ENCODE assay signal across 1 cellular context in the genomic region with DNA sequence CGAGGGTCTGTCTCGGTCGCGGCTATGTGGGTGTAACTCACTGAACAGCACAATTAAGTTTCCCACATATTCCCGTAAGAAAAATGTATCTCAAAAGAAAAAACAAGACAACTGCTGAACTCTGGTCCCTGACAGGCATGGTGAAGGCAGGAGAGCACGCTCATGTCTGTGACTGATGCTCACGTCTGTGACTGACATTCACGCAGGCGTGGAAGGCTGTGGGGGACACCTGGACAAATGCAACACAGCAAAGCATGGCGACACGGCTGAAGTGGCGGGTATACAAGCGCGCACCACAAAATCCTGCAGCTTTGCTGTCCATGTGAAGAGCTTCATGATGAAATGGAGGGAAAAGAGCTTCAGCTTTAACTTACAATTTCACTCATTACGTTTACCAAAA.
TF ChIP-seq lines count a peak whose summit lies in the region.

No MANE protein-coding gene starts in this region.

TF ChIP-seq in IMR-90, 13 proteins besides CTCF, POLR2A, EP300 and RAD21:
- no peak for TF ChIP-seq MXI1 (IDR thresholded peaks at IDR 0.05; ENCODE audit: borderline replicate concordance, low read depth, low read length)
- no peak for TF ChIP-seq FOS (IDR thresholded peaks at IDR 0.05; ENCODE audit: low read depth, low read length)
- no peak for TF ChIP-seq MAZ (IDR thresholded peaks at IDR 0.05; ENCODE audit: borderline replicate concordance, low read depth, low read length)
- no peak for TF ChIP-seq CEBPB (IDR thresholded peaks at IDR 0.05; ENCODE audit: low read depth, low read length)
- no peak for TF ChIP-seq MAFK (IDR thresholded peaks at IDR 0.05; ENCODE audit: low read depth, low read length)
- TF ChIP-seq, protein P1, sequence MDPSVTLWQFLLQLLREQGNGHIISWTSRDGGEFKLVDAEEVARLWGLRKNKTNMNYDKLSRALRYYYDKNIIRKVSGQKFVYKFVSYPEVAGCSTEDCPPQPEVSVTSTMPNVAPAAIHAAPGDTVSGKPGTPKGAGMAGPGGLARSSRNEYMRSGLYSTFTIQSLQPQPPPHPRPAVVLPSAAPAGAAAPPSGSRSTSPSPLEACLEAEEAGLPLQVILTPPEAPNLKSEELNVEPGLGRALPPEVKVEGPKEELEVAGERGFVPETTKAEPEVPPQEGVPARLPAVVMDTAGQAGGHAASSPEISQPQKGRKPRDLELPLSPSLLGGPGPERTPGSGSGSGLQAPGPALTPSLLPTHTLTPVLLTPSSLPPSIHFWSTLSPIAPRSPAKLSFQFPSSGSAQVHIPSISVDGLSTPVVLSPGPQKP (IDR thresholded peaks at IDR 0.05; ENCODE audit: borderline replicate concordance, low read depth, low read length), result no peak
- no peak for TF ChIP-seq SMC3 (IDR thresholded peaks at IDR 0.05; ENCODE audit: low read depth, low read length)
- TF ChIP-seq NFE2L2 (IDR thresholded peaks at IDR 0.05; ENCODE audit: low read depth, low read length), result no peak
- no peak for TF ChIP-seq RCOR1 (IDR thresholded peaks at IDR 0.05; ENCODE audit: insufficient replicate concordance, low read length)
- TF ChIP-seq CHD1 (IDR thresholded peaks at IDR 0.05; ENCODE audit: low read depth, low read length), result no peak
- no peak for TF ChIP-seq BHLHE40 (IDR thresholded peaks at IDR 0.05; ENCODE audit: low read depth, low read length)
- no peak for TF ChIP-seq RFX5 (IDR thresholded peaks at IDR 0.05; ENCODE audit: low read depth, low read length)
- TF ChIP-seq, protein P2, sequence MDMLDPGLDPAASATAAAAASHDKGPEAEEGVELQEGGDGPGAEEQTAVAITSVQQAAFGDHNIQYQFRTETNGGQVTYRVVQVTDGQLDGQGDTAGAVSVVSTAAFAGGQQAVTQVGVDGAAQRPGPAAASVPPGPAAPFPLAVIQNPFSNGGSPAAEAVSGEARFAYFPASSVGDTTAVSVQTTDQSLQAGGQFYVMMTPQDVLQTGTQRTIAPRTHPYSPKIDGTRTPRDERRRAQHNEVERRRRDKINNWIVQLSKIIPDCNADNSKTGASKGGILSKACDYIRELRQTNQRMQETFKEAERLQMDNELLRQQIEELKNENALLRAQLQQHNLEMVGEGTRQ (IDR thresholded peaks at IDR 0.05; ENCODE audit: low read depth, low read length), result no peak
